12 cellular contexts compared by ENCODE assay signal in the genomic region with DNA sequence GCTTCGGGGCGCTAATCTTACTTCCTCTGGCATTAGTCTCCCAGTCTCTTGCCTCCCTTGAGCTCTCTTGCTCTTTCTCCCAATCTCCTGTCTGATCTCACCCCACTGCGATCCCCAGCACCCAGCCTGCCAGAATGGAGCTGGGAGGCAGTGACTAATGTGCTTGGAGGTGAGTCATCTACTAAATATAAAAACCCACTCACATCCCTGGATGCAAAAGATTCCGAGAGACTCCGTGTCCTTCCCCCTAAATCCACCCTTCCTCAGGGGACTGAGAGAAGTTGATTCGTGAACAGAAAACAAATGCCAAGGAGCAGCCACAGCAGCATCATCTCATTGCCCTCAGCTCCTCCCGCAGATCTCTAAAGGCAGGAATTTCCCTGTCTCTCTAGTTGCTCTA. TPM values are rescaled to one million over a fixed set of nuclear protein-coding genes. Genes with fewer than 3 reads are reported as not detected.
DNase-seq lines count a peak whose midpoint lies in the region; ATAC-seq and TF ChIP-seq lines count a peak whose summit lies in the region.
"Had no signal": no experiment of that assay in that cellular context is flagged by ENCODE, and none has a peak within 500 bp of the region (broad histone marks: within the 10 kb centered on the region; RNA-seq: fewer than 3 reads in every experiment).

No MANE protein-coding gene starts in this region.

- H3K4me1 ChIP-seq in A673 (ENCODE audit: insufficient read depth, low read length, poor library complexity, severe bottlenecking): no peaks in the 10 kb centered on the region

- no peaks in the 10 kb centered on the region for H3K36me3 Mint-ChIP-seq in T-helper 17 cell (ENCODE audit: low read depth)
- H3K36me3 Mint-ChIP-seq: naive thymus-derived CD8-positive, alpha-beta T cell had no signal

- no peaks in the 10 kb centered on the region for H3K4me1 Mint-ChIP-seq in T-helper 17 cell
- H3K4me1 Mint-ChIP-seq: naive thymus-derived CD8-positive, alpha-beta T cell had no signal

- intact Hi-C loops in A673 (cut with micrococcal nuclease; ENCODE audit: unreplicated experiment): no loop called here

- no peaks in the 10 kb centered on the region for H3K36me3 ChIP-seq in A673 (ENCODE audit: insufficient read depth, low read length, poor library complexity, severe bottlenecking)
- H3K36me3 ChIP-seq: WERI-Rb-1 had no signal

- ATAC-seq in T-helper 17 cell: no peak
- ATAC-seq in HG02938 (IDR thresholded peaks at IDR 0.05; ENCODE audit: unreplicated experiment): no peak
- ATAC-seq in HG03135 (IDR thresholded peaks at IDR 0.05; ENCODE audit: unreplicated experiment): no peak
- ATAC-seq: naive thymus-derived CD8-positive, alpha-beta T cell had no signal

- peaks cover 61% of the 10 kb centered on the region for H3K27me3 Mint-ChIP-seq in T-helper 17 cell

- TF ChIP-seq CTCF in A673 (conservative IDR thresholded peaks at IDR 0.05; ENCODE audit: low read depth, low read length): no peak

- DNase-seq in A673 (ENCODE audit: low spot score) (peak; percentile 26), LHCN-M2 (ENCODE audit: low read depth) (peak; percentile 95), caudate nucleus (lab: John Stamatoyannopoulos, UW) (peak in 44 of 61 donors; percentile 15 to 91 (median 54)), kidney glomerular epithelial cell (lab: John Stamatoyannopoulos, UW) (peak; percentile 89), T-helper 17 cell (no peak), COR-L47 (lab: John Stamatoyannopoulos, UW) (no peak)
- DNase-seq: cerebellar nuclear complex; naive thymus-derived CD8-positive, alpha-beta T cell; NCI-H2029; WERI-Rb-1 had no signal

- no peak overlapping the region for H3K4me3 ChIP-seq in A673 (ENCODE audit: low read depth, low read length, poor library complexity, severe bottlenecking)

- CTCF ChIA-PET in A673 (lab: Charles Lee): interaction anchor here (1.2 kb wide), 1 partner anchor 142 kb away, joined by 3 read pairs; no protein-coding TSS in a partner anchor

- H3K4me3 Mint-ChIP-seq in T-helper 17 cell: no peak overlapping the region
- H3K4me3 Mint-ChIP-seq: naive thymus-derived CD8-positive, alpha-beta T cell had no signal

- H3K27me3 ChIP-seq in A673 (replicated peaks; ENCODE audit: insufficient read depth, low read depth, low read length, poor library complexity): peaks cover 38% of the 10 kb centered on the region

- POLR2A ChIA-PET in A673 (lab: Charles Lee; ENCODE audit: low non-redundant PET): no interaction called here

- no TSS peak for BruUV-seq in A673 (replicated peaks; lab: Mats Ljungman, UMichigan)

- no peak overlapping the region for H3K27ac ChIP-seq in A673 (ENCODE audit: low read depth, low read length, poor library complexity, severe bottlenecking)
- H3K27ac ChIP-seq in caudate nucleus (ENCODE audit: low read depth, low read length): peak overlapping the region; percentile 46
- H3K27ac ChIP-seq: WERI-Rb-1 had no signal

- no peak overlapping the region for H3K27ac Mint-ChIP-seq in T-helper 17 cell
- H3K27ac Mint-ChIP-seq: naive thymus-derived CD8-positive, alpha-beta T cell had no signal

- no peaks in the 10 kb centered on the region for H3K9me3 ChIP-seq in A673 (ENCODE audit: low read depth, low read length, poor library complexity, severe bottlenecking)
- H3K9me3 ChIP-seq in T-helper 17 cell (ENCODE audit: control insufficient read depth, low read length, poor library complexity, severe bottlenecking): no peaks in the 10 kb centered on the region

RNA-seq across cellular contexts. Expression of gene KCNA5, which starts 45.7 kb away (rescaled TPM):
- total RNA-seq in A673 (2021) (not detected in 2 replicates), LHCN-M2 (2014; rRNA removed) (not detected in 2 replicates), T-helper 17 cell (not detected)
- not detected for polyA plus RNA-seq in LHCN-M2 (2012)
- total RNA-seq: naive thymus-derived CD8-positive, alpha-beta T cell had no signal
- polyA plus RNA-seq: naive thymus-derived CD8-positive, alpha-beta T cell had no signal

Comparison
In these comparisons a context has a peak if more than half of its experiments do, and no peak if none do; other contexts are left out.
1. DNase-seq: peak in A673 (single experiment), LHCN-M2 (single experiment), caudate nucleus (44 of 61) and kidney glomerular epithelial cell (single experiment); none in T-helper 17 cell (0 of 3) and COR-L47 (single experiment).